In the genomic region with DNA sequence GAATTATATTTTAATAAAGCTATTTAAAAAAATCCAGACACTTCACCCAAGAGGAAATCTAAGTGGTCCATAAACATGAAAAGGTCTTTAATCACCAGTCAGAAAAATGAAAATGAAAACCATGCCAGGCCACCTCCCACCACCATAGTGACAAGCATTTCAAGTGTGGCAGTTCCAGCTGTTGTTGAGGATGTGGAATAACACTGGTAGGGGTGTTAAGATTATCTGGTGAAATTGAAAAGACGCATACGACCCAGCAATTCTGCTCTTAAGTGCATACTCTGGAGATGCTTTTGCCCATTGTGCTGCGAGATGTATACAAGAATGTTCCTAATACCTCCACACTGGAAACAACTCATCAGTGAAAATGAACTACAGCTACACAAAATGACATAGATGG, we compare ENCODE assay signal across 14 cellular contexts.
"Had no signal": no experiment of that assay in that cellular context is flagged by ENCODE, and none has a peak within 500 bp of the region (broad histone marks: within the 10 kb centered on the region; RNA-seq: fewer than 3 reads in every experiment).

No MANE protein-coding gene starts in this region.

- H3K4me1 ChIP-seq: thyroid gland, uterus had no signal

- H3K9me3 ChIP-seq: heart right ventricle, left lung, lower lobe of right lung, thyroid gland, uterus had no signal

- DNase-seq: effector CD8-positive, alpha-beta T cell; heart right ventricle; left lung; lower lobe of right lung; small intestine; stimulated activated CD4-positive, alpha-beta T cell treated with anti-CD3 and anti-CD28 coated beads, Interleukin-2, amount 100 ng/mL, for 48 hours; stimulated activated naive CD4-positive, alpha-beta T cell treated with Interleukin-2 at 50 U/mL for 16 hours; thyroid gland; uterus had no signal

- H3K36me3 ChIP-seq: uterus had no signal

- H3K9me3 Mint-ChIP-seq: memory B cell, mesothelial cell of epicardium, nephron, type B pancreatic cell had no signal

- ATAC-seq: heart right ventricle, left lung, lower lobe of right lung had no signal

- H3K4me3 Mint-ChIP-seq: memory B cell, mesothelial cell of epicardium, nephron, type B pancreatic cell had no signal

- H3K27me3 Mint-ChIP-seq: memory B cell, type B pancreatic cell had no signal

- H3K4me1 Mint-ChIP-seq: nephron had no signal

- H3K4me3 ChIP-seq: coronary artery, heart right ventricle, left lung, lower lobe of right lung, thyroid gland, uterus had no signal

- H3K27ac ChIP-seq: coronary artery, heart right ventricle, left lung, lower lobe of right lung, thyroid gland, uterus had no signal

- H3K27me3 ChIP-seq: heart right ventricle, left lung, thyroid gland, uterus had no signal

- H3K27ac Mint-ChIP-seq: memory B cell, mesothelial cell of epicardium, nephron, type B pancreatic cell had no signal
